Comparison of ENCODE assay signal across 8 cellular contexts in the genomic region with DNA sequence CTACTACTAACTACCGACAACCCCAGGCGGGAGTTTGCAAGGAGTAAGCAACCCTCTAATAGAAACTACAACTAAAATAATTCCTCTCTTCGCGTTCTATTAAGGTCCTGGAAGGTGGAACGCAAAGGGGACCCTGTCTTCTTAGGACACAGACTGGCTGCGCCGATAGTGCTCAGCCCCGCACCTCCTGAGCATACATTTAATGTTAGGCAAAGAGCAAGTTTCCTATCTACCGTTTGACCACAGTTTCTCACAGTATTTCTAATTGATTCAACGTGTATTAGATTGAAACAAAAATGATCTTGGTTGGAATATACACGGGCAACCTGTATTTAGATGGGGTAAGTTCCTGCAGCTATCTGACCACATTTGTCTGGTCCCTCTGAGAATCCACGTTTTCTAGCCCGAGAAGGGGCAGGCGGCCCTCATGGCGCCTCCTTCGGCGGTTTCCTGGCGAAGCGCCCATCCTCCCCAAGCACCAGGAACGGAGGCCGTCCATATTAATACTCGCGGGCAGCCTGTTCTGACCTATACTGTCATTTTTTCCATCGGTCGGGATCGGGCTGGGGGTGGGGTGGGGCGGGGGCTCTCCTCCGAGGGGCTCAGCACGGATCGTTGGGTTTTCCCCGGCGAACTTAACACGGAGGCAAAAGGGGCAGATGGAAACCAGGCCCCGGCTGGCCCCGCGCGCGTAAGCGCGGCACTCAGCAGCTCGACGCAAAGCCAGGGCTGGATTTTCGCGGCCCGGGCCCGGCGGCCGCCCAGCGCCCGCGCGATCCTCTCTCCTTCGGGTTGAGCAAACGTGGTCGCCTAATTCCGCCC.
DNase-seq lines count a peak whose midpoint lies in the region; ATAC-seq, FAIRE-seq and TF ChIP-seq lines count a peak whose summit lies in the region.

No MANE protein-coding gene starts in this region.

- H3K27ac ChIP-seq in A673 (ENCODE audit: low read depth, low read length, poor library complexity, severe bottlenecking) (peak overlapping the region; percentile 94), gastroesophageal sphincter (peak overlapping the region; percentile 85 to 95 (median 92))

- DNase-seq in A673 (ENCODE audit: low spot score) (peak; percentile 70), GM19239 (ENCODE audit: insufficient read length, low spot score) (no peak), NCI-H2081 (lab: John Stamatoyannopoulos, UW) (peak; percentile 66 to 78), osteocyte (ENCODE audit: extremely low spot score, unreplicated experiment) (no peak), cerebellar nuclear complex (lab: John Stamatoyannopoulos, UW) (no peak)
- DNase-seq in activated T-cell treated with anti-CD3 and anti-CD28 coated beads, Interleukin-2, amount 50 U/mL, for 24 hours: peak; percentile 78

- TF ChIP-seq EP300 in gastroesophageal sphincter (IDR thresholded peaks at IDR 0.05): no peak

- H3K36me3 Mint-ChIP-seq in activated T-cell treated with anti-CD3 and anti-CD28 coated beads, Interleukin-2, amount 50 U/mL, for 24 hours (ENCODE audit: low read depth): peaks cover 34% of the 10 kb centered on the region
- H3K36me3 Mint-ChIP-seq in osteocyte (ENCODE audit: unreplicated experiment): no peaks in the 10 kb centered on the region

- H3K27ac Mint-ChIP-seq in activated T-cell treated with anti-CD3 and anti-CD28 coated beads, Interleukin-2, amount 50 U/mL, for 24 hours: peak overlapping the region; percentile 96
- peak overlapping the region; percentile 99 for H3K27ac Mint-ChIP-seq in osteocyte (ENCODE audit: unreplicated experiment)

- POLR2A ChIA-PET in A673 (lab: Charles Lee; ENCODE audit: low non-redundant PET): no interaction called here

- ATAC-seq in gastroesophageal sphincter (peak; percentile 20), GM19467 (IDR thresholded peaks at IDR 0.05; ENCODE audit: unreplicated experiment) (no peak)

- intact Hi-C loops in A673 (cut with micrococcal nuclease; ENCODE audit: unreplicated experiment): loop anchor here (2.0 to 10.0 kb wide), 4 partner anchors 80 to 448 kb away; no protein-coding TSS in a partner anchor

- TF ChIP-seq POLR2A in gastroesophageal sphincter (IDR thresholded peaks at IDR 0.05): no peak

- H3K9me3 ChIP-seq in A673 (ENCODE audit: low read depth, low read length, poor library complexity, severe bottlenecking): no peaks in the 10 kb centered on the region
- no peaks in the 10 kb centered on the region for H3K9me3 ChIP-seq in gastroesophageal sphincter

- no peaks in the 10 kb centered on the region for H3K36me3 ChIP-seq in A673 (ENCODE audit: insufficient read depth, low read length, poor library complexity, severe bottlenecking)
- H3K36me3 ChIP-seq in gastroesophageal sphincter: no peaks in the 10 kb centered on the region

- WGBS in gastroesophageal sphincter (ENCODE audit: low coverage in 1 of 2), 2 donors: 26% methylated on average over 8 of the region's 56 CpGs; no CpG with 5 or more reads in 1 of the 2 donors

- no peaks in the 10 kb centered on the region for H3K9me3 Mint-ChIP-seq in activated T-cell treated with anti-CD3 and anti-CD28 coated beads, Interleukin-2, amount 50 U/mL, for 24 hours
- H3K9me3 Mint-ChIP-seq in osteocyte (ENCODE audit: unreplicated experiment): no peaks in the 10 kb centered on the region

- BruUV-seq in A673 (replicated peaks; lab: Mats Ljungman, UMichigan): TSS peak; percentile 52

- H3K4me3 ChIP-seq in A673 (ENCODE audit: low read depth, low read length, poor library complexity, severe bottlenecking): peak overlapping the region; percentile 43
- H3K4me3 ChIP-seq in gastroesophageal sphincter: peak overlapping the region; percentile 59 to 68

- peak; percentile 85 for FAIRE-seq in GM19239 (lab: Jason Lieb, UNC)

- H3K4me3 Mint-ChIP-seq in activated T-cell treated with anti-CD3 and anti-CD28 coated beads, Interleukin-2, amount 50 U/mL, for 24 hours: peak overlapping the region; percentile 79
- peak overlapping the region; percentile 76 for H3K4me3 Mint-ChIP-seq in osteocyte (ENCODE audit: unreplicated experiment)

- peaks cover 38% of the 10 kb centered on the region for H3K4me1 ChIP-seq in A673 (ENCODE audit: insufficient read depth, low read length, poor library complexity, severe bottlenecking)
- peaks cover 0 to 38% (median 0%) of the 10 kb centered on the region in 3 donors for H3K4me1 ChIP-seq in gastroesophageal sphincter

- peaks cover 79% of the 10 kb centered on the region for H3K27me3 Mint-ChIP-seq in activated T-cell treated with anti-CD3 and anti-CD28 coated beads, Interleukin-2, amount 50 U/mL, for 24 hours
- no peaks in the 10 kb centered on the region for H3K27me3 Mint-ChIP-seq in osteocyte (ENCODE audit: unreplicated experiment)

- no peaks in the 10 kb centered on the region for H3K27me3 ChIP-seq in A673 (replicated peaks; ENCODE audit: insufficient read depth, low read depth, low read length, poor library complexity)
- no peaks in the 10 kb centered on the region for H3K27me3 ChIP-seq in gastroesophageal sphincter

- no peak for TF ChIP-seq CTCF in A673 (conservative IDR thresholded peaks at IDR 0.05; ENCODE audit: low read depth, low read length)
- TF ChIP-seq CTCF in gastroesophageal sphincter (IDR thresholded peaks at IDR 0.05): no peak
- no peak for TF ChIP-seq CTCF in osteocyte (IDR thresholded peaks at IDR 0.05)

- CTCF ChIA-PET in A673 (lab: Charles Lee): interaction anchor here (0.5 kb wide), 1 partner anchor 25 kb away, joined by 7 read pairs; no protein-coding TSS in a partner anchor

- H3K4me1 Mint-ChIP-seq in activated T-cell treated with anti-CD3 and anti-CD28 coated beads, Interleukin-2, amount 50 U/mL, for 24 hours (ENCODE audit: low read depth): peaks cover 48% of the 10 kb centered on the region
- peaks cover 44% of the 10 kb centered on the region for H3K4me1 Mint-ChIP-seq in osteocyte (ENCODE audit: unreplicated experiment)

Comparison
In these comparisons a context has a peak if more than half of its experiments do, and no peak if none do; other contexts are left out.
1. DNase-seq: peak in A673 (single experiment), NCI-H2081 (2 of 2) and activated T-cell treated with anti-CD3 and anti-CD28 coated beads, Interleukin-2, amount 50 U/mL, for 24 hours (single experiment); none in GM19239 (single experiment), osteocyte (single experiment) and cerebellar nuclear complex (0 of 2).